7 cellular contexts compared by ENCODE assay signal in genomic region chr16:14133907-14134306, GRCh38.
"Had no signal": no experiment of that assay in that cellular context is flagged by ENCODE, and none has a peak within 500 bp of the region (broad histone marks: within the 10 kb centered on the region; RNA-seq: fewer than 3 reads in every experiment).

No MANE protein-coding gene starts in this region.

- H3K27ac ChIP-seq: HL-60 had no signal

- H3K4me3 ChIP-seq: GM23338, K562 had no signal

- ATAC-seq: GM23338, HepG2, K562 had no signal

- H3K4me2 ChIP-seq: GM23338 had no signal

- H2AFZ ChIP-seq: GM23338 had no signal

- DNase-seq: H9, HCEC 1CT, HFFc6 had no signal
